2 cellular contexts compared by ENCODE assay signal in the genomic region with DNA sequence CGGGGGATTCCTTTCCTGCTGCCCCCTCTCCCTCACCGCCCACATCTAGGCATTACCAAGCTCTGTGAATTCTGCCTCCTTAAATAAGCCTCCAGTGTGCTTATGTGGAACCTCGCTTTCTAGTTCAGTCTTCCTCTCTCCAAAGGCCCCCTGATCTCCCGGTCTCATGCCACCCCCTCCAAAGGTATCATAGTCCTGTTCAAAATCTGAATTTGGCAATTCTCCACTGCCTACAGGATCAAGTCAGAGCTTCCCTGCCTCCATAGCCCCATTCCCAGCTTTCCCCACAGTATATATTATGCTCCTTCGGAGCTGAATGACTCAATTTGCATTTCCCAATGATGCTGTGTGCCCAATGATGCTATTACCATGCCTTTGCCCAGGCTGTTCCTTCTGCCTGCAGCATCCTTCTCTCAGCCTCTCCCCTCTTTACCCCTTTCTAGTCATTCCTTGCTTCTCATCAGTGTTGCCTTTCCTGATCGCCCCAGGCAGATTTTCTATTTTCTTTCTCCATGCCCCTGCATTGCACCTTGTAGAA.
A peak's percentile ranks its signal among the peaks of the same experiment; 100 is the strongest.
TF ChIP-seq lines count a peak whose summit lies in the region.

No MANE protein-coding gene starts in this region.

TF ChIP-seq in IMR-90, 13 proteins besides CTCF, POLR2A, EP300 and RAD21:
- TF ChIP-seq RFX5 (IDR thresholded peaks at IDR 0.05; ENCODE audit: low read depth, low read length) (no peak), MAZ (IDR thresholded peaks at IDR 0.05; ENCODE audit: borderline replicate concordance, low read depth, low read length) (no peak), CEBPB (IDR thresholded peaks at IDR 0.05; ENCODE audit: low read depth, low read length) (peak; percentile 69)

TF ChIP-seq in neural cell, 6 proteins besides CTCF, POLR2A, EP300 and RAD21:
- TF ChIP-seq EZH2 (IDR thresholded peaks at IDR 0.05; ENCODE audit: borderline replicate concordance, insufficient read depth, low read length, poor library complexity, severe bottlenecking) (no peak), SMC3 (conservative IDR thresholded peaks at IDR 0.05; ENCODE audit: poor library complexity) (no peak), MXI1 (conservative IDR thresholded peaks at IDR 0.05; ENCODE audit: poor library complexity, severe bottlenecking) (no peak), TAF1 (IDR thresholded peaks at IDR 0.05; ENCODE audit: low read depth) (no peak), POLR2AphosphoS5 (IDR thresholded peaks at IDR 0.05) (no peak)
- TF ChIP-seq, protein P1, sequence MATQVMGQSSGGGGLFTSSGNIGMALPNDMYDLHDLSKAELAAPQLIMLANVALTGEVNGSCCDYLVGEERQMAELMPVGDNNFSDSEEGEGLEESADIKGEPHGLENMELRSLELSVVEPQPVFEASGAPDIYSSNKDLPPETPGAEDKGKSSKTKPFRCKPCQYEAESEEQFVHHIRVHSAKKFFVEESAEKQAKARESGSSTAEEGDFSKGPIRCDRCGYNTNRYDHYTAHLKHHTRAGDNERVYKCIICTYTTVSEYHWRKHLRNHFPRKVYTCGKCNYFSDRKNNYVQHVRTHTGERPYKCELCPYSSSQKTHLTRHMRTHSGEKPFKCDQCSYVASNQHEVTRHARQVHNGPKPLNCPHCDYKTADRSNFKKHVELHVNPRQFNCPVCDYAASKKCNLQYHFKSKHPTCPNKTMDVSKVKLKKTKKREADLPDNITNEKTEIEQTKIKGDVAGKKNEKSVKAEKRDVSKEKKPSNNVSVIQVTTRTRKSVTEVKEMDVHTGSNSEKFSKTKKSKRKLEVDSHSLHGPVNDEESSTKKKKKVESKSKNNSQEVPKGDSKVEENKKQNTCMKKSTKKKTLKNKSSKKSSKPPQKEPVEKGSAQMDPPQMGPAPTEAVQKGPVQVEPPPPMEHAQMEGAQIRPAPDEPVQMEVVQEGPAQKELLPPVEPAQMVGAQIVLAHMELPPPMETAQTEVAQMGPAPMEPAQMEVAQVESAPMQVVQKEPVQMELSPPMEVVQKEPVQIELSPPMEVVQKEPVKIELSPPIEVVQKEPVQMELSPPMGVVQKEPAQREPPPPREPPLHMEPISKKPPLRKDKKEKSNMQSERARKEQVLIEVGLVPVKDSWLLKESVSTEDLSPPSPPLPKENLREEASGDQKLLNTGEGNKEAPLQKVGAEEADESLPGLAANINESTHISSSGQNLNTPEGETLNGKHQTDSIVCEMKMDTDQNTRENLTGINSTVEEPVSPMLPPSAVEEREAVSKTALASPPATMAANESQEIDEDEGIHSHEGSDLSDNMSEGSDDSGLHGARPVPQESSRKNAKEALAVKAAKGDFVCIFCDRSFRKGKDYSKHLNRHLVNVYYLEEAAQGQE (IDR thresholded peaks at IDR 0.05; ENCODE audit: borderline replicate concordance) = no peak
TF ChIP-seq in neural cell: peak in this region for 0.
